In genomic region chr6:67593247-67593646, GRCh38 we compare ENCODE assay signal across 2 cellular contexts.
TF ChIP-seq lines count a peak whose summit lies in the region.

No MANE protein-coding gene starts in this region.

TF ChIP-seq in HepG2, 621 proteins besides CTCF, POLR2A, EP300 and RAD21 (continued from another document):
- TF ChIP-seq, protein P1, sequence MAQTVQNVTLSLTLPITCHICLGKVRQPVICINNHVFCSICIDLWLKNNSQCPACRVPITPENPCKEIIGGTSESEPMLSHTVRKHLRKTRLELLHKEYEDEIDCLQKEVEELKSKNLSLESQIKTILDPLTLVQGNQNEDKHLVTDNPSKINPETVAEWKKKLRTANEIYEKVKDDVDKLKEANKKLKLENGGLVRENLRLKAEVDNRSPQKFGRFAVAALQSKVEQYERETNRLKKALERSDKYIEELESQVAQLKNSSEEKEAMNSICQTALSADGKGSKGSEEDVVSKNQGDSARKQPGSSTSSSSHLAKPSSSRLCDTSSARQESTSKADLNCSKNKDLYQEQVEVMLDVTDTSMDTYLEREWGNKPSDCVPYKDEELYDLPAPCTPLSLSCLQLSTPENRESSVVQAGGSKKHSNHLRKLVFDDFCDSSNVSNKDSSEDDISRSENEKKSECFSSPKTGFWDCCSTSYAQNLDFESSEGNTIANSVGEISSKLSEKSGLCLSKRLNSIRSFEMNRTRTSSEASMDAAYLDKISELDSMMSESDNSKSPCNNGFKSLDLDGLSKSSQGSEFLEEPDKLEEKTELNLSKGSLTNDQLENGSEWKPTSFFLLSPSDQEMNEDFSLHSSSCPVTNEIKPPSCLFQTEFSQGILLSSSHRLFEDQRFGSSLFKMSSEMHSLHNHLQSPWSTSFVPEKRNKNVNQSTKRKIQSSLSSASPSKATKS (CRISPR knock-in tag; IDR thresholded peaks at IDR 0.05), result no peak
- TF ChIP-seq MAFK (conservative IDR thresholded peaks at IDR 0.05 in 1 of 2, IDR thresholded peaks at IDR 0.05 in 1 of 2; ENCODE audit: low read length in 2 of 2), result peak; percentile 21 to 82; a peak in 2 of 4 replicates
- TF ChIP-seq ELF3 (CRISPR knock-in tag; IDR thresholded peaks at IDR 0.05), result no peak
- TF ChIP-seq ZBTB39 (CRISPR knock-in tag; IDR thresholded peaks at IDR 0.05), result no peak
- peak; percentile 51 for TF ChIP-seq MAFF (IDR thresholded peaks at IDR 0.05; ENCODE audit: low read depth, low read length)
TF ChIP-seq in HepG2: peak in this region for 2.

TF ChIP-seq in K562, 482 proteins besides CTCF, POLR2A, EP300 and RAD21 (continued from another document):
- TF ChIP-seq, protein P2, sequence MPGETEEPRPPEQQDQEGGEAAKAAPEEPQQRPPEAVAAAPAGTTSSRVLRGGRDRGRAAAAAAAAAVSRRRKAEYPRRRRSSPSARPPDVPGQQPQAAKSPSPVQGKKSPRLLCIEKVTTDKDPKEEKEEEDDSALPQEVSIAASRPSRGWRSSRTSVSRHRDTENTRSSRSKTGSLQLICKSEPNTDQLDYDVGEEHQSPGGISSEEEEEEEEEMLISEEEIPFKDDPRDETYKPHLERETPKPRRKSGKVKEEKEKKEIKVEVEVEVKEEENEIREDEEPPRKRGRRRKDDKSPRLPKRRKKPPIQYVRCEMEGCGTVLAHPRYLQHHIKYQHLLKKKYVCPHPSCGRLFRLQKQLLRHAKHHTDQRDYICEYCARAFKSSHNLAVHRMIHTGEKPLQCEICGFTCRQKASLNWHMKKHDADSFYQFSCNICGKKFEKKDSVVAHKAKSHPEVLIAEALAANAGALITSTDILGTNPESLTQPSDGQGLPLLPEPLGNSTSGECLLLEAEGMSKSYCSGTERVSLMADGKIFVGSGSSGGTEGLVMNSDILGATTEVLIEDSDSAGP (CRISPR knock-in tag; IDR thresholded peaks at IDR 0.05), result no peak
- no peak for TF ChIP-seq ZNF217 (CRISPR knock-in tag; IDR thresholded peaks at IDR 0.05)
